In genomic region chr12:102169922-102170698, GRCh38 we compare ENCODE assay signal across 7 cellular contexts. TPM values are rescaled to one million over a fixed set of nuclear protein-coding genes. Genes with fewer than 3 reads are reported as not detected.
DNase-seq lines count a peak whose midpoint lies in the region; ATAC-seq and TF ChIP-seq lines count a peak whose summit lies in the region.

No MANE protein-coding gene starts in this region.

- H3K9me3 Mint-ChIP-seq in activated naive CD4-positive, alpha-beta T cell treated with anti-CD3 and anti-CD28 coated beads, Interleukin-2, amount 50 U/mL, for 72 hours, result no peaks in the 10 kb centered on the region

- CTCF ChIA-PET in SK-N-SH (lab: Yijun Ruan, JAX), result interaction anchor here (0.7 to 1.8 kb wide), 10 partner anchors 9 to 313 kb away, joined by 3 to 8 read pairs (median 4); no protein-coding TSS in a partner anchor

- no peaks in the 10 kb centered on the region for H3K79me2 ChIP-seq in SK-N-SH (ENCODE audit: insufficient read depth)
- H3K79me2 ChIP-seq in smooth muscle cell (ENCODE audit: low read depth), result no peaks in the 10 kb centered on the region

- TF ChIP-seq RAD21 in SK-N-SH (IDR thresholded peaks at IDR 0.05; ENCODE audit: low read length), result peak; percentile 68

- H3K4me2 ChIP-seq in SK-N-SH, result no peak overlapping the region
- no peak overlapping the region for H3K4me2 ChIP-seq in smooth muscle cell

- H3K4me1 ChIP-seq in SK-N-SH (ENCODE audit: control insufficient read depth in 1 of 2, insufficient read depth in 2 of 2, low read depth in 1 of 2, low read length in 1 of 2) (0 out of 4 replicates have a peak, but pooled peaks cover 0 to 9% of the 10 kb centered on the region in 2 experiments), smooth muscle cell (ENCODE audit: low read depth) (no peaks in the 10 kb centered on the region)

- POLR2A ChIA-PET in SK-N-SH (lab: Yijun Ruan, JAX), result no interaction called here

- H3K36me3 Mint-ChIP-seq in activated naive CD4-positive, alpha-beta T cell treated with anti-CD3 and anti-CD28 coated beads, Interleukin-2, amount 50 U/mL, for 72 hours, result peaks cover 0 to 12% of the 10 kb centered on the region in 2 donors

- no peak overlapping the region for H3K27ac Mint-ChIP-seq in activated naive CD4-positive, alpha-beta T cell treated with anti-CD3 and anti-CD28 coated beads, Interleukin-2, amount 50 U/mL, for 72 hours

- H2AFZ ChIP-seq in SK-N-SH (ENCODE audit: low read depth), result no peak overlapping the region
- no peak overlapping the region for H2AFZ ChIP-seq in smooth muscle cell (ENCODE audit: low read depth)

- H3K9ac ChIP-seq in SK-N-SH, result no peak overlapping the region
- no peak overlapping the region for H3K9ac ChIP-seq in smooth muscle cell (ENCODE audit: low read depth)

- ATAC-seq in HG02763 (IDR thresholded peaks at IDR 0.05; ENCODE audit: unreplicated experiment), result peak; percentile 49
- no peak for ATAC-seq in activated naive CD4-positive, alpha-beta T cell treated with anti-CD3 and anti-CD28 coated beads, Interleukin-2, amount 50 U/mL, for 72 hours

- H3F3A ChIP-seq in SK-N-SH (replicated peaks; ENCODE audit: insufficient read depth), result peaks cover 4% of the 10 kb centered on the region
- no peaks in the 10 kb centered on the region for H3F3A ChIP-seq in smooth muscle cell (ENCODE audit: low read depth)

- WGBS in SK-N-SH (ENCODE audit: low lambda C conversion rate), result 89% methylated on average over 2 of the region's 2 CpGs
- WGBS in smooth muscle cell (ENCODE audit: low lambda C conversion rate), result 94% methylated on average over 2 of the region's 2 CpGs

- DNase-seq in GM03348 (ENCODE audit: low spot score) (peak; percentile 31), SK-N-SH (peak; percentile 24), germinal center (ENCODE audit: low spot score) (peak; percentile 8), smooth muscle cell (lab: John Stamatoyannopoulos, UW; ENCODE audit: unreplicated experiment) (no peak), islet precursor cell (no peak)
- DNase-seq in activated naive CD4-positive, alpha-beta T cell treated with anti-CD3 and anti-CD28 coated beads, Interleukin-2, amount 50 U/mL, for 72 hours (ENCODE audit: low spot score in 2 of 2), result no peak

- H3K27me3 ChIP-seq in SK-N-SH (ENCODE audit: insufficient read depth), result no peaks in the 10 kb centered on the region
- H3K27me3 ChIP-seq in smooth muscle cell (ENCODE audit: low read depth), result no peaks in the 10 kb centered on the region

- no peak for TF ChIP-seq EP300 in SK-N-SH (IDR thresholded peaks at IDR 0.05; ENCODE audit: borderline replicate concordance in 1 of 2, low read depth in 1 of 2, low read length in 1 of 2)

- H3K36me3 ChIP-seq in SK-N-SH (replicated peaks in 1 of 2; ENCODE audit: control insufficient read depth in 1 of 2, insufficient read depth in 2 of 2, low read length in 1 of 2) (peaks cover 2 to 5% of the 10 kb centered on the region in 2 experiments), smooth muscle cell (ENCODE audit: low read depth) (no peaks in the 10 kb centered on the region)

- H3K4me3 ChIP-seq in SK-N-SH (ENCODE audit: low read depth in 2 of 2, low read length in 1 of 2) (no peak overlapping the region), smooth muscle cell (no peak overlapping the region)

- H3K9me3 ChIP-seq in SK-N-SH (no peaks in the 10 kb centered on the region), smooth muscle cell (replicated peaks; ENCODE audit: low read depth) (no peaks in the 10 kb centered on the region)

- peak; percentile 73 for TF ChIP-seq CTCF in SK-N-SH (IDR thresholded peaks at IDR 0.05)
- peak; percentile 66 for TF ChIP-seq CTCF in smooth muscle cell (IDR thresholded peaks at IDR 0.05; ENCODE audit: borderline replicate concordance, insufficient read depth, poor library complexity, severe bottlenecking)

- no peaks in the 10 kb centered on the region for H4K20me1 ChIP-seq in SK-N-SH (ENCODE audit: insufficient read depth)
- no peaks in the 10 kb centered on the region for H4K20me1 ChIP-seq in smooth muscle cell (ENCODE audit: low read depth)

- no peaks in the 10 kb centered on the region for H3K9me2 ChIP-seq in SK-N-SH

- H3K27ac ChIP-seq in SK-N-SH (ENCODE audit: low read depth in 2 of 2, low read length in 1 of 2), result no peak overlapping the region
- no peak overlapping the region for H3K27ac ChIP-seq in smooth muscle cell (ENCODE audit: low read depth)

TF ChIP-seq in SK-N-SH, 30 proteins besides CTCF, POLR2A, EP300 and RAD21:
- no peak for TF ChIP-seq PBX3 (IDR thresholded peaks at IDR 0.05)
- no peak for TF ChIP-seq CHD2 (IDR thresholded peaks at IDR 0.05; ENCODE audit: low read length, partially characterized antibody)
- TF ChIP-seq, protein P1, sequence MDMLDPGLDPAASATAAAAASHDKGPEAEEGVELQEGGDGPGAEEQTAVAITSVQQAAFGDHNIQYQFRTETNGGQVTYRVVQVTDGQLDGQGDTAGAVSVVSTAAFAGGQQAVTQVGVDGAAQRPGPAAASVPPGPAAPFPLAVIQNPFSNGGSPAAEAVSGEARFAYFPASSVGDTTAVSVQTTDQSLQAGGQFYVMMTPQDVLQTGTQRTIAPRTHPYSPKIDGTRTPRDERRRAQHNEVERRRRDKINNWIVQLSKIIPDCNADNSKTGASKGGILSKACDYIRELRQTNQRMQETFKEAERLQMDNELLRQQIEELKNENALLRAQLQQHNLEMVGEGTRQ (IDR thresholded peaks at IDR 0.05; ENCODE audit: borderline replicate concordance, low read depth, low read length), result no peak
- peak; percentile 62 for TF ChIP-seq SMC3 (IDR thresholded peaks at IDR 0.05; ENCODE audit: low read depth, low read length)
- no peak for TF ChIP-seq MAX (IDR thresholded peaks at IDR 0.05; ENCODE audit: low read depth)
- no peak for TF ChIP-seq GABPA (IDR thresholded peaks at IDR 0.05; ENCODE audit: low read depth)
- TF ChIP-seq USF1 (IDR thresholded peaks at IDR 0.05; ENCODE audit: borderline replicate concordance, low read depth), result no peak

RNA-seq across cellular contexts. Expression of gene PMCH, which starts 27.5 kb away (rescaled TPM):
- polyA plus RNA-seq in SK-N-SH (2012; rRNA removed), result not detected in 2 replicates
- polyA plus RNA-seq in SK-N-SH (2012; cell fraction: cytosol; rRNA removed), result not detected in 2 replicates
- polyA plus RNA-seq in SK-N-SH (2012; cell fraction: nucleus; rRNA removed), result not detected in 2 replicates
- total RNA-seq in smooth muscle cell, result not detected in 2 replicates
- polyA plus RNA-seq in smooth muscle cell, result not detected in 2 replicates
- under 1 TPM in 1 of 2 donors, not detected in 1; 0.35 TPM for total RNA-seq in activated naive CD4-positive, alpha-beta T cell treated with anti-CD3 and anti-CD28 coated beads, Interleukin-2, amount 50 U/mL, for 72 hours

RNA-seq across cellular contexts. Expression of gene PARPBP, which starts 50.1 kb away (rescaled TPM):
- polyA plus RNA-seq in SK-N-SH (2012; rRNA removed), result 3.1 and 3.9 TPM in 2 replicates
- 5.3 and 6.9 TPM in 2 replicates for polyA plus RNA-seq in SK-N-SH (2012; cell fraction: cytosol; rRNA removed)
- polyA plus RNA-seq in SK-N-SH (2012; cell fraction: nucleus; rRNA removed), result 2.8 and 4.6 TPM in 2 replicates
- 7.9 and 8.2 TPM in 2 replicates for total RNA-seq in smooth muscle cell
- 3.7 and 4.7 TPM in 2 replicates for polyA plus RNA-seq in smooth muscle cell
- 10 to 100 TPM; 18.0 to 26.5 TPM for total RNA-seq in activated naive CD4-positive, alpha-beta T cell treated with anti-CD3 and anti-CD28 coated beads, Interleukin-2, amount 50 U/mL, for 72 hours

RNA-seq across cellular contexts. Expression of gene NUP37, which starts 50.2 kb away (rescaled TPM):
- 29.2 and 34.5 TPM in 2 replicates for polyA plus RNA-seq in SK-N-SH (2012; rRNA removed)
- 46.8 and 61.1 TPM in 2 replicates for polyA plus RNA-seq in SK-N-SH (2012; cell fraction: cytosol; rRNA removed)
- polyA plus RNA-seq in SK-N-SH (2012; cell fraction: nucleus; rRNA removed), result 15.2 and 26.9 TPM in 2 replicates
- 49.2 and 57.6 TPM in 2 replicates for total RNA-seq in smooth muscle cell
- polyA plus RNA-seq in smooth muscle cell, result 35.7 and 38.1 TPM in 2 replicates
- total RNA-seq in activated naive CD4-positive, alpha-beta T cell treated with anti-CD3 and anti-CD28 coated beads, Interleukin-2, amount 50 U/mL, for 72 hours, result 100 to 1,000 TPM in 1 of 2 donors, 10 to 100 TPM in 1; 95.8 to 101 TPM

Comparison
In these comparisons a context has a peak if more than half of its experiments do, and no peak if none do; other contexts are left out.
1. DNase-seq: peak in GM03348 (single experiment), SK-N-SH (single experiment) and germinal center (single experiment); none in smooth muscle cell (single experiment), islet precursor cell (single experiment) and activated naive CD4-positive, alpha-beta T cell treated with anti-CD3 and anti-CD28 coated beads, Interleukin-2, amount 50 U/mL, for 72 hours (0 of 2).